3 cellular contexts compared by ENCODE assay signal in genomic region chr10:9855451-9855850, GRCh38.
DNase-seq lines count a peak whose midpoint lies in the region; ATAC-seq, FAIRE-seq and TF ChIP-seq lines count a peak whose summit lies in the region.
"Not testable (repeated sequence)": the region's sequence is repeated elsewhere in the genome, so short reads cannot be mapped to it uniquely, and the experiment has no call there.

No MANE protein-coding gene starts in this region.

- H3K27ac Mint-ChIP-seq in glutamatergic neuron (ENCODE audit: unreplicated experiment), result peak overlapping the region; percentile 66

- H3K4me1 Mint-ChIP-seq in glutamatergic neuron (ENCODE audit: low read depth, unreplicated experiment), result peaks cover 13% of the 10 kb centered on the region

- H3K36me3 Mint-ChIP-seq in glutamatergic neuron (ENCODE audit: unreplicated experiment), result peaks cover 16% of the 10 kb centered on the region

- ATAC-seq in right cardiac atrium, result not testable (repeated sequence)

- H3K9me3 Mint-ChIP-seq in glutamatergic neuron (ENCODE audit: unreplicated experiment), result not testable (repeated sequence)

- not testable (repeated sequence) for H3K4me3 ChIP-seq in right cardiac atrium (ENCODE audit: low read length); kidney (ENCODE audit: low read length in 2 of 2)

- H3K4me1 ChIP-seq in right cardiac atrium (ENCODE audit: control insufficient read depth, insufficient read depth, low read length); kidney (ENCODE audit: control insufficient read depth in 1 of 2, insufficient read depth in 1 of 2, low read depth in 1 of 2, low read length in 2 of 2): not testable (repeated sequence)

- not testable (repeated sequence) for H3K27me3 ChIP-seq in right cardiac atrium (ENCODE audit: control insufficient read depth, insufficient read depth)

- H3K27ac ChIP-seq in right cardiac atrium (ENCODE audit: low read length); kidney (ENCODE audit: low read depth in 2 of 2, low read length in 2 of 2): not testable (repeated sequence)

- not testable (repeated sequence) for H3K36me3 ChIP-seq in kidney (ENCODE audit: control insufficient read depth in 1 of 2, insufficient read depth in 2 of 2, low read length in 2 of 2)

- intact Hi-C loops in right cardiac atrium (cut with DNase I); kidney (cut with DNase I): not testable (repeated sequence)

- H3K4me3 Mint-ChIP-seq in glutamatergic neuron (ENCODE audit: unreplicated experiment), result not testable (repeated sequence)

- TF ChIP-seq CTCF in glutamatergic neuron (IDR thresholded peaks at IDR 0.05; ENCODE audit: partially characterized antibody, unreplicated experiment); kidney (IDR thresholded peaks at IDR 0.05; ENCODE audit: borderline replicate concordance, extremely low read depth, insufficient read depth): not testable (repeated sequence)

- not testable (repeated sequence) for H3K27me3 Mint-ChIP-seq in glutamatergic neuron (ENCODE audit: unreplicated experiment)

- H3K9ac ChIP-seq in kidney (ENCODE audit: low read length in 2 of 2), result not testable (repeated sequence)

- FAIRE-seq in kidney (lab: Jason Lieb, UNC), result not testable (repeated sequence)

- 92% methylated on average over 22 of the region's 22 CpGs for WGBS in right cardiac atrium

- H3K9me3 ChIP-seq in right cardiac atrium (ENCODE audit: control insufficient read depth, low read length); kidney (ENCODE audit: control insufficient read depth in 1 of 2, low read length in 2 of 2): not testable (repeated sequence)

- not testable (repeated sequence) for DNase-seq in glutamatergic neuron
- DNase-seq in right cardiac atrium (peak in 2 of 3 donors; percentile 40 to 50), kidney (peak; percentile 59)
